8 cellular contexts compared by ENCODE assay signal in the genomic region with DNA sequence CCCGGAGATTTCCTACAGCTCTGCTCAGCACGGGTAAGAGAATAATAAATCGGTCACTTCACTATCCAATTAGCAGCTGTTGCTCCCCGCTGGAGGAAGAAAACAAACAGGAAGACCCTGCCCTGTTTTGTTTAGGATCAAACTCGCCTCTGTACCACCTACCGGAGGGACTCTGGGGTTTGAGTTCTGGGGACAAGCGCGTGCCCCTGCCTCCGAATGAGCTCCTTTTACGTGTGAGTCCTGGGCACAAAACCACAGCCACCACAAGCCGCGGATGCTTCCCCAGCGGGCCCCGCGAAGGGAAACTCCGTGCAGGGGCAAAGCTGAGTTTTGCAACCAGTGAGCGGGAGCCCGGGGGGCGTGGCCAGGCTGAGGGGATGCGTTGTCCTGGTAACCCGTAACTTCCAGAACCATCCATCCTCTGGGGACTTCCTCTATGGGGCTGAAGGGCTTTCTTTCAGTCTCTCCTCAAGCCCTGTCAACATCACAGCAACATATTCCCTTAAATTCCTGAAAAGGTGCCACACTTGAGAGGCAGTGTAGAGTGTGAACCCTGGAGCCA.
DNase-seq lines count a peak whose midpoint lies in the region; ATAC-seq and TF ChIP-seq lines count a peak whose summit lies in the region.

No MANE protein-coding gene starts in this region.

- peak overlapping the region; percentile 58 for H3K9ac ChIP-seq in OCI-LY1 (ENCODE audit: low read length)

- peak overlapping the region; percentile 61 for H3K4me2 ChIP-seq in OCI-LY1 (ENCODE audit: low read length)

- H3K27ac Mint-ChIP-seq in nephron progenitor cell, result peak overlapping the region; percentile 71

- no peak for TF ChIP-seq CTCF in BE2C (IDR thresholded peaks at IDR 0.05; ENCODE audit: low read depth, low read length)
- TF ChIP-seq CTCF in OCI-LY1 (IDR thresholded peaks at IDR 0.05; ENCODE audit: low read length), result no peak
- TF ChIP-seq CTCF in nephron progenitor cell (IDR thresholded peaks at IDR 0.05), result no peak

- H3K4me1 Mint-ChIP-seq in nephron progenitor cell, result peaks cover 24% of the 10 kb centered on the region

- peaks cover 84% of the 10 kb centered on the region for H3K27me3 Mint-ChIP-seq in nephron progenitor cell (ENCODE audit: low read depth, poor library complexity)

- ATAC-seq in GM19025 (IDR thresholded peaks at IDR 0.05; ENCODE audit: low read depth, unreplicated experiment) (peak; percentile 52), HG03175 (IDR thresholded peaks at IDR 0.05; ENCODE audit: unreplicated experiment) (peak; percentile 54)

- H3K9me2 ChIP-seq in OCI-LY1 (ENCODE audit: low read depth, low read length), result no peaks in the 10 kb centered on the region

- H3F3A ChIP-seq in OCI-LY1 (ENCODE audit: insufficient read depth, low read length), result no peaks in the 10 kb centered on the region

- no peak overlapping the region for H2AFZ ChIP-seq in OCI-LY1 (ENCODE audit: low read length)

- no peaks in the 10 kb centered on the region for H3K36me3 ChIP-seq in BE2C
- H3K36me3 ChIP-seq in OCI-LY1 (ENCODE audit: insufficient read depth, low read length), result no peaks in the 10 kb centered on the region

- peak; percentile 91 for DNase-seq in BE2C
- peak; percentile 53 for DNase-seq in activated T-helper 1 cell treated with Interleukin-2 at 50 U/mL for 16 hours (ENCODE audit: low read depth)
- DNase-seq in fibroblast of the conjunctiva (ENCODE audit: low read depth), result peak; percentile 84
- DNase-seq in nephron progenitor cell, result peak; percentile 89
- peak; percentile 81 to 91 (median 86) for DNase-seq in stimulated activated naive CD4-positive, alpha-beta T cell (lab: John Stamatoyannopoulos, UW)

- peak overlapping the region; percentile 94 for H3K27ac ChIP-seq in OCI-LY1 (ENCODE audit: low read depth, low read length, poor library complexity, severe bottlenecking)

- H3K4me1 ChIP-seq in BE2C (peaks cover 8% of the 10 kb centered on the region), OCI-LY1 (ENCODE audit: insufficient read depth, low read length, severe bottlenecking) (peaks cover 76% of the 10 kb centered on the region)

- H4K20me1 ChIP-seq in OCI-LY1 (ENCODE audit: insufficient read depth, low read length), result no peaks in the 10 kb centered on the region

- H3K9me3 ChIP-seq in BE2C (no peaks in the 10 kb centered on the region), OCI-LY1 (ENCODE audit: low read length) (no peaks in the 10 kb centered on the region)

- no peaks in the 10 kb centered on the region for H3K36me3 Mint-ChIP-seq in nephron progenitor cell (ENCODE audit: low read depth)

- H3K9me3 Mint-ChIP-seq in nephron progenitor cell, result no peaks in the 10 kb centered on the region

- H3K4me3 Mint-ChIP-seq in nephron progenitor cell, result peak overlapping the region; percentile 90

- no peaks in the 10 kb centered on the region for H3K27me3 ChIP-seq in BE2C
- no peaks in the 10 kb centered on the region for H3K27me3 ChIP-seq in OCI-LY1 (ENCODE audit: insufficient read depth, low read length)

- H3K4me3 ChIP-seq in BE2C (ENCODE audit: low read depth, low read length) (peak overlapping the region; percentile 66), OCI-LY1 (ENCODE audit: low read depth, low read length, poor library complexity, severe bottlenecking) (peak overlapping the region; percentile 56)

- H3K79me2 ChIP-seq in OCI-LY1 (ENCODE audit: insufficient read depth, low read length), result no peaks in the 10 kb centered on the region

Comparison
In these comparisons a context has a peak if more than half of its experiments do, and no peak if none do; other contexts are left out.
1. Peak in every context shown above with its lines: DNase-seq, ATAC-seq, H3K4me3 ChIP-seq and H3K27ac ChIP-seq.